In the genomic region with DNA sequence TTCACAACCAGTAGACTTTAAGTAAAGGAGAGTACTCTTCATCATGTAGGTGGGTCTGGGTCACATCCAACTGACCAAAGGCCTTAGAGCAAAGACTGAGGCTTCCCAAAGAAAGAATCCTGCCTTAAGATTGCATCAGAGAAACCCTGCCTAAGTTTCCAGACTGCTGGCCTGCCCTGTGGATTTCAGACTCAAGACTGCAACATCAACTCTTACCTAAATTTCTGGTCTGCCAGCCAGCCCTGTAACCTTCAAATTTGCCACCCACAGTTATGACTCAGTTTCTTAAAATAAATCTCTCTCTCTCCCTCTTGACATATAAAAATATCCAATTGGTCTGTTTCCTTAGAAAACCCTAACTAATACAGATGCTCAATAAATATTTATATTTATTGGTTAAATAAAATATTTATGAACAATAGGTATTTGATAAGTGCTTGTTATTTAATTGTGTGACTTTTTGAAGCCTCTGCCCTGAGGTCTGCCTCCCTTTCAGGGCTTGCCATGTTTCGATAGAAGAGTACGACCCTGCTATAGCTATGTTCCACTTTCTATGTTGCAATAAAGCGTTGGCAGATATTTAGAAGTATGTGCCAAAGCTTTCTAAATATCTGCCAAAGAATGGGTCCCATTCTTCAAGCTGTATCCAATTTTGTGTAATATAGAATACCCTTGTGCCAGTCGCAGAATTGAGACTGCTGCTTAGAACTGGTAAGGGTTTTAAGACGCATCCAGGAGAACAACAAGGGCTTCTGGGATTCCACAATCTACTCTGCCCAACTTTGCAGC, we compare ENCODE assay signal across 1 cellular context.
TF ChIP-seq lines count a peak whose summit lies in the region.

No MANE protein-coding gene starts in this region.

TF ChIP-seq in GM23338, 12 proteins besides CTCF, POLR2A, EP300 and RAD21:
- TF ChIP-seq, protein P1, sequence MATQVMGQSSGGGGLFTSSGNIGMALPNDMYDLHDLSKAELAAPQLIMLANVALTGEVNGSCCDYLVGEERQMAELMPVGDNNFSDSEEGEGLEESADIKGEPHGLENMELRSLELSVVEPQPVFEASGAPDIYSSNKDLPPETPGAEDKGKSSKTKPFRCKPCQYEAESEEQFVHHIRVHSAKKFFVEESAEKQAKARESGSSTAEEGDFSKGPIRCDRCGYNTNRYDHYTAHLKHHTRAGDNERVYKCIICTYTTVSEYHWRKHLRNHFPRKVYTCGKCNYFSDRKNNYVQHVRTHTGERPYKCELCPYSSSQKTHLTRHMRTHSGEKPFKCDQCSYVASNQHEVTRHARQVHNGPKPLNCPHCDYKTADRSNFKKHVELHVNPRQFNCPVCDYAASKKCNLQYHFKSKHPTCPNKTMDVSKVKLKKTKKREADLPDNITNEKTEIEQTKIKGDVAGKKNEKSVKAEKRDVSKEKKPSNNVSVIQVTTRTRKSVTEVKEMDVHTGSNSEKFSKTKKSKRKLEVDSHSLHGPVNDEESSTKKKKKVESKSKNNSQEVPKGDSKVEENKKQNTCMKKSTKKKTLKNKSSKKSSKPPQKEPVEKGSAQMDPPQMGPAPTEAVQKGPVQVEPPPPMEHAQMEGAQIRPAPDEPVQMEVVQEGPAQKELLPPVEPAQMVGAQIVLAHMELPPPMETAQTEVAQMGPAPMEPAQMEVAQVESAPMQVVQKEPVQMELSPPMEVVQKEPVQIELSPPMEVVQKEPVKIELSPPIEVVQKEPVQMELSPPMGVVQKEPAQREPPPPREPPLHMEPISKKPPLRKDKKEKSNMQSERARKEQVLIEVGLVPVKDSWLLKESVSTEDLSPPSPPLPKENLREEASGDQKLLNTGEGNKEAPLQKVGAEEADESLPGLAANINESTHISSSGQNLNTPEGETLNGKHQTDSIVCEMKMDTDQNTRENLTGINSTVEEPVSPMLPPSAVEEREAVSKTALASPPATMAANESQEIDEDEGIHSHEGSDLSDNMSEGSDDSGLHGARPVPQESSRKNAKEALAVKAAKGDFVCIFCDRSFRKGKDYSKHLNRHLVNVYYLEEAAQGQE (IDR thresholded peaks at IDR 0.05; ENCODE audit: unreplicated experiment): no peak
- TF ChIP-seq, protein P2, sequence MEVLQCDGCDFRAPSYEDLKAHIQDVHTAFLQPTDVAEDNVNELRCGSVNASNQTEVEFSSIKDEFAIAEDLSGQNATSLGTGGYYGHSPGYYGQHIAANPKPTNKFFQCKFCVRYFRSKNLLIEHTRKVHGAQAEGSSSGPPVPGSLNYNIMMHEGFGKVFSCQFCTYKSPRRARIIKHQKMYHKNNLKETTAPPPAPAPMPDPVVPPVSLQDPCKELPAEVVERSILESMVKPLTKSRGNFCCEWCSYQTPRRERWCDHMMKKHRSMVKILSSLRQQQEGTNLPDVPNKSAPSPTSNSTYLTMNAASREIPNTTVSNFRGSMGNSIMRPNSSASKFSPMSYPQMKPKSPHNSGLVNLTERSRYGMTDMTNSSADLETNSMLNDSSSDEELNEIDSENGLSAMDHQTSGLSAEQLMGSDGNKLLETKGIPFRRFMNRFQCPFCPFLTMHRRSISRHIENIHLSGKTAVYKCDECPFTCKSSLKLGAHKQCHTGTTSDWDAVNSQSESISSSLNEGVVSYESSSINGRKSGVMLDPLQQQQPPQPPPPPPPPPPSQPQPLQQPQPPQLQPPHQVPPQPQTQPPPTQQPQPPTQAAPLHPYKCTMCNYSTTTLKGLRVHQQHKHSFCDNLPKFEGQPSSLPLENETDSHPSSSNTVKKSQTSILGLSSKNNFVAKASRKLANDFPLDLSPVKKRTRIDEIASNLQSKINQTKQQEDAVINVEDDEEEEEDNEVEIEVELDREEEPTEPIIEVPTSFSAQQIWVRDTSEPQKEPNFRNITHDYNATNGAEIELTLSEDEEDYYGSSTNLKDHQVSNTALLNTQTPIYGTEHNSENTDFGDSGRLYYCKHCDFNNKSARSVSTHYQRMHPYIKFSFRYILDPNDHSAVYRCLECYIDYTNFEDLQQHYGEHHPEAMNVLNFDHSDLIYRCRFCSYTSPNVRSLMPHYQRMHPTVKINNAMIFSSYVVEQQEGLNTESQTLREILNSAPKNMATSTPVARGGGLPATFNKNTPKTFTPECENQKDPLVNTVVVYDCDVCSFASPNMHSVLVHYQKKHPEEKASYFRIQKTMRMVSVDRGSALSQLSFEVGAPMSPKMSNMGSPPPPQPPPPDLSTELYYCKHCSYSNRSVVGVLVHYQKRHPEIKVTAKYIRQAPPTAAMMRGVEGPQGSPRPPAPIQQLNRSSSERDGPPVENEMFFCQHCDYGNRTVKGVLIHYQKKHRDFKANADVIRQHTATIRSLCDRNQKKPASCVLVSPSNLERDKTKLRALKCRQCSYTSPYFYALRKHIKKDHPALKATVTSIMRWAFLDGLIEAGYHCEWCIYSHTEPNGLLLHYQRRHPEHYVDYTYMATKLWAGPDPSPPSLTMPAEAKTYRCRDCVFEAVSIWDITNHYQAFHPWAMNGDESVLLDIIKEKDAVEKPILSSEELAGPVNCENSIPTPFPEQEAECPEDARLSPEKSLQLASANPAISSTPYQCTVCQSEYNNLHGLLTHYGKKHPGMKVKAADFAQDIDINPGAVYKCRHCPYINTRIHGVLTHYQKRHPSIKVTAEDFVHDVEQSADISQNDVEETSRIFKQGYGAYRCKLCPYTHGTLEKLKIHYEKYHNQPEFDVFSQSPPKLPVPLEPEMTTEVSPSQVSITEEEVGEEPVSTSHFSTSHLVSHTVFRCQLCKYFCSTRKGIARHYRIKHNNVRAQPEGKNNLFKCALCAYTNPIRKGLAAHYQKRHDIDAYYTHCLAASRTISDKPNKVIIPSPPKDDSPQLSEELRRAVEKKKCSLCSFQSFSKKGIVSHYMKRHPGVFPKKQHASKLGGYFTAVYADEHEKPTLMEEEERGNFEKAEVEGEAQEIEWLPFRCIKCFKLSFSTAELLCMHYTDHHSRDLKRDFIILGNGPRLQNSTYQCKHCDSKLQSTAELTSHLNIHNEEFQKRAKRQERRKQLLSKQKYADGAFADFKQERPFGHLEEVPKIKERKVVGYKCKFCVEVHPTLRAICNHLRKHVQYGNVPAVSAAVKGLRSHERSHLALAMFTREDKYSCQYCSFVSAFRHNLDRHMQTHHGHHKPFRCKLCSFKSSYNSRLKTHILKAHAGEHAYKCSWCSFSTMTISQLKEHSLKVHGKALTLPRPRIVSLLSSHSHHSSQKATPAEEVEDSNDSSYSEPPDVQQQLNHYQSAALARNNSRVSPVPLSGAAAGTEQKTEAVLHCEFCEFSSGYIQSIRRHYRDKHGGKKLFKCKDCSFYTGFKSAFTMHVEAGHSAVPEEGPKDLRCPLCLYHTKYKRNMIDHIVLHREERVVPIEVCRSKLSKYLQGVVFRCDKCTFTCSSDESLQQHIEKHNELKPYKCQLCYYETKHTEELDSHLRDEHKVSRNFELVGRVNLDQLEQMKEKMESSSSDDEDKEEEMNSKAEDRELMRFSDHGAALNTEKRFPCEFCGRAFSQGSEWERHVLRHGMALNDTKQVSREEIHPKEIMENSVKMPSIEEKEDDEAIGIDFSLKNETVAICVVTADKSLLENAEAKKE (CRISPR knock-in tag; IDR thresholded peaks at IDR 0.05): no peak
- TF ChIP-seq CREB1 (CRISPR knock-in tag; IDR thresholded peaks at IDR 0.05; ENCODE audit: low read depth) (no peak), ZNF114 (CRISPR knock-in tag; IDR thresholded peaks at IDR 0.05) (no peak), EZH2 (IDR thresholded peaks at IDR 0.05; ENCODE audit: low read depth, unreplicated experiment) (no peak), STAT1 (IDR thresholded peaks at IDR 0.05; ENCODE audit: unreplicated experiment) (no peak), ZNF331 (CRISPR knock-in tag; IDR thresholded peaks at IDR 0.05; ENCODE audit: low read depth) (no peak), JUNB (IDR thresholded peaks at IDR 0.05; ENCODE audit: unreplicated experiment) (no peak), EZH2phosphoT487 (IDR thresholded peaks at IDR 0.05; ENCODE audit: unreplicated experiment) (no peak), NANOG (IDR thresholded peaks at IDR 0.05; ENCODE audit: borderline replicate concordance) (no peak), POLR2AphosphoS5 (IDR thresholded peaks at IDR 0.05; ENCODE audit: low read depth) (no peak)
- TF ChIP-seq, protein P3, sequence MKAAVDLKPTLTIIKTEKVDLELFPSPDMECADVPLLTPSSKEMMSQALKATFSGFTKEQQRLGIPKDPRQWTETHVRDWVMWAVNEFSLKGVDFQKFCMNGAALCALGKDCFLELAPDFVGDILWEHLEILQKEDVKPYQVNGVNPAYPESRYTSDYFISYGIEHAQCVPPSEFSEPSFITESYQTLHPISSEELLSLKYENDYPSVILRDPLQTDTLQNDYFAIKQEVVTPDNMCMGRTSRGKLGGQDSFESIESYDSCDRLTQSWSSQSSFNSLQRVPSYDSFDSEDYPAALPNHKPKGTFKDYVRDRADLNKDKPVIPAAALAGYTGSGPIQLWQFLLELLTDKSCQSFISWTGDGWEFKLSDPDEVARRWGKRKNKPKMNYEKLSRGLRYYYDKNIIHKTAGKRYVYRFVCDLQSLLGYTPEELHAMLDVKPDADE (IDR thresholded peaks at IDR 0.05): no peak
